In genomic region chr5:157602505-157602904, GRCh38 we compare ENCODE assay signal across 9 cellular contexts. TPM values are rescaled to one million over a fixed set of nuclear protein-coding genes. Genes with fewer than 3 reads are reported as not detected.
DNase-seq lines count a peak whose midpoint lies in the region; ATAC-seq, FAIRE-seq and TF ChIP-seq lines count a peak whose summit lies in the region.
"Had no signal": no experiment of that assay in that cellular context is flagged by ENCODE, and none has a peak within 500 bp of the region (broad histone marks: within the 10 kb centered on the region; RNA-seq: fewer than 3 reads in every experiment).

No MANE protein-coding gene starts in this region.

- peak overlapping the region; percentile 68 for H3K27ac ChIP-seq in CD4-positive, alpha-beta memory T cell (ENCODE audit: low read depth, low read length)
- H3K27ac ChIP-seq in small intestine (ENCODE audit: low read depth in 1 of 2, low read length in 1 of 2) = peak overlapping the region in 1 of 2 donors; percentile 66
- H3K27ac ChIP-seq in thyroid gland = no peak overlapping the region
- H3K27ac ChIP-seq: cardiac muscle cell had no signal

- no peaks in the 10 kb centered on the region for H3K9me3 ChIP-seq in CD4-positive, alpha-beta memory T cell (ENCODE audit: control insufficient read depth in 1 of 2, low read length in 2 of 2)
- H3K9me3 ChIP-seq in small intestine (ENCODE audit: control insufficient read depth, low read depth) (no peaks in the 10 kb centered on the region), thyroid gland (no peaks in the 10 kb centered on the region)

- POLR2A ChIA-PET in CD4-positive, alpha-beta memory T cell (lab: Charles Lee; ENCODE audit: partially characterized antibody) = interaction anchor here (1.0 kb wide), 1 partner anchor 61 kb away, joined by 5 read pairs; no protein-coding TSS in a partner anchor

- H3K4me1 ChIP-seq in CD4-positive, alpha-beta memory T cell (ENCODE audit: insufficient read depth, low read length) = peaks cover 89% of the 10 kb centered on the region
- H3K4me1 ChIP-seq in small intestine (ENCODE audit: control insufficient read depth in 2 of 2, insufficient read depth in 1 of 2, low read depth in 1 of 2, low read length in 1 of 2) (no peaks in the 10 kb centered on the region), thyroid gland (no peaks in the 10 kb centered on the region)

- peak; percentile 59 for ATAC-seq in GM21576 (IDR thresholded peaks at IDR 0.05; ENCODE audit: unreplicated experiment)
- peak; percentile 63 to 69 for ATAC-seq in activated naive CD4-positive, alpha-beta T cell treated with anti-CD3 and anti-CD28 coated beads, Interleukin-2, amount 50 U/mL, for 72 hours

- no peaks in the 10 kb centered on the region for H3K27me3 ChIP-seq in CD4-positive, alpha-beta memory T cell (ENCODE audit: insufficient read depth, low read length)
- H3K27me3 ChIP-seq in small intestine (ENCODE audit: control insufficient read depth in 2 of 2, insufficient read depth in 2 of 2, low read length in 2 of 2) (no peaks in the 10 kb centered on the region), thyroid gland (no peaks in the 10 kb centered on the region)
- H3K27me3 ChIP-seq: cardiac muscle cell had no signal

- WGBS in small intestine, 3 donors = 67 to 91% (median 80%) methylated on average over 4 of the region's 4 CpGs
- WGBS in thyroid gland, 2 donors = 85 to 86% methylated on average over 4 of the region's 4 CpGs

- no peak overlapping the region for H3K4me3 ChIP-seq in CD4-positive, alpha-beta memory T cell (ENCODE audit: low read length in 2 of 2)
- no peak overlapping the region for H3K4me3 ChIP-seq in small intestine (ENCODE audit: low read depth in 1 of 2, low read length in 2 of 2)
- H3K4me3 ChIP-seq in thyroid gland (replicated peaks in 1 of 3) = no peak overlapping the region
- H3K4me3 ChIP-seq: cardiac muscle cell had no signal

- intact Hi-C loops in CD4-positive, alpha-beta memory T cell (cut with micrococcal nuclease) = loop anchor here (2.0 kb wide), 2 partner anchors 28 to 48 kb away; partner anchors contain the start of gene ADAM19
- intact Hi-C loops in thyroid gland (cut with DNase I) = no loop called here

- H3K27ac Mint-ChIP-seq in CD4-positive, alpha-beta memory T cell = peak overlapping the region; percentile 84 to 96 (median 86)
- H3K27ac Mint-ChIP-seq in activated naive CD4-positive, alpha-beta T cell treated with anti-CD3 and anti-CD28 coated beads, Interleukin-2, amount 50 U/mL, for 72 hours = peak overlapping the region; percentile 77 to 95
- H3K27ac Mint-ChIP-seq in endothelial cell (ENCODE audit: unreplicated experiment) = no peak overlapping the region

- TF ChIP-seq CTCF in thyroid gland (IDR thresholded peaks at IDR 0.05) (no peak), endothelial cell (IDR thresholded peaks at IDR 0.05; ENCODE audit: unreplicated experiment) (no peak)

- no peak for TF ChIP-seq POLR2A in thyroid gland (IDR thresholded peaks at IDR 0.05)

- H3K36me3 ChIP-seq in CD4-positive, alpha-beta memory T cell (ENCODE audit: insufficient read depth, low read length) = no peaks in the 10 kb centered on the region
- H3K36me3 ChIP-seq in small intestine (ENCODE audit: control insufficient read depth in 2 of 2, insufficient read depth in 2 of 2, low read length in 2 of 2) (no peaks in the 10 kb centered on the region), thyroid gland (no peaks in the 10 kb centered on the region)
- H3K36me3 ChIP-seq: cardiac muscle cell had no signal

- H3K4me3 Mint-ChIP-seq in CD4-positive, alpha-beta memory T cell = peak overlapping the region in 7 of 8 donors; percentile 3 to 84 (median 25)
- no peak overlapping the region for H3K4me3 Mint-ChIP-seq in endothelial cell (ENCODE audit: unreplicated experiment)

- CTCF ChIA-PET in CD4-positive, alpha-beta memory T cell (lab: Charles Lee; ENCODE audit: partially characterized antibody) = no interaction called here

- H3K4me1 Mint-ChIP-seq in CD4-positive, alpha-beta memory T cell = peaks cover 43 to 69% (median 57%) of the 10 kb centered on the region in 4 donors
- H3K4me1 Mint-ChIP-seq in endothelial cell (ENCODE audit: unreplicated experiment) = no peaks in the 10 kb centered on the region

- H3K9me3 Mint-ChIP-seq in CD4-positive, alpha-beta memory T cell = no peaks in the 10 kb centered on the region
- peaks cover 0 to 3% of the 10 kb centered on the region in 2 donors for H3K9me3 Mint-ChIP-seq in activated naive CD4-positive, alpha-beta T cell treated with anti-CD3 and anti-CD28 coated beads, Interleukin-2, amount 50 U/mL, for 72 hours
- no peaks in the 10 kb centered on the region for H3K9me3 Mint-ChIP-seq in endothelial cell (ENCODE audit: unreplicated experiment)

- FAIRE-seq in small intestine (lab: Jason Lieb, UNC) = no peak

- H3K27me3 Mint-ChIP-seq in CD4-positive, alpha-beta memory T cell = no peaks in the 10 kb centered on the region
- no peaks in the 10 kb centered on the region for H3K27me3 Mint-ChIP-seq in endothelial cell (ENCODE audit: unreplicated experiment)

- no peaks in the 10 kb centered on the region for H3K36me3 Mint-ChIP-seq in CD4-positive, alpha-beta memory T cell
- peaks cover 0 to 20% of the 10 kb centered on the region in 2 donors for H3K36me3 Mint-ChIP-seq in activated naive CD4-positive, alpha-beta T cell treated with anti-CD3 and anti-CD28 coated beads, Interleukin-2, amount 50 U/mL, for 72 hours
- no peaks in the 10 kb centered on the region for H3K36me3 Mint-ChIP-seq in endothelial cell (ENCODE audit: low read depth, unreplicated experiment)

- DNase-seq in CD4-positive, alpha-beta memory T cell = peak in 3 of 5 donors; percentile 12 to 70 (median 17)
- DNase-seq in M059J (ENCODE audit: low read depth) (peak; percentile 79), NCI-H446 treated with DMSO at 0.1 percent for 48 hours (lab: John Stamatoyannopoulos, UW) (no peak), small intestine (no peak), thyroid gland (no peak), endothelial cell (ENCODE audit: low spot score) (no peak)
- DNase-seq in activated naive CD4-positive, alpha-beta T cell treated with anti-CD3 and anti-CD28 coated beads, Interleukin-2, amount 50 U/mL, for 72 hours (ENCODE audit: low spot score in 2 of 2) = peak; percentile 43 to 70

RNA-seq across cellular contexts. Expression of gene ADAM19, which starts 26.9 kb away (rescaled TPM):
- total RNA-seq in CD4-positive, alpha-beta memory T cell = 10 to 100 TPM; 31.5 to 33.9 TPM
- polyA plus RNA-seq in CD4-positive, alpha-beta memory T cell = 10 to 100 TPM in 1 of 2 donors, 1 to 10 TPM in 1; 1.9 to 24.4 TPM
- 38.4 and 57.2 TPM in 2 replicates for total RNA-seq in M059J (2014; rRNA removed; shearing (Covaris generic))
- 10 to 100 TPM in 1 of 2 donors, 1 to 10 TPM in 1; 9.5 to 85.9 TPM for total RNA-seq in activated naive CD4-positive, alpha-beta T cell treated with anti-CD3 and anti-CD28 coated beads, Interleukin-2, amount 50 U/mL, for 72 hours
- polyA plus RNA-seq in small intestine = 1 to 10 TPM in 1 of 3 donors, under 1 TPM in 2; 0.67 to 3.6 (median 0.81) TPM
- total RNA-seq in thyroid gland (10 to 100 TPM in 2 of 4 donors, 1 to 10 TPM in 2; 6.4 to 15.2 (median 10.0) TPM), endothelial cell (ENCODE audit: unreplicated experiment) (176 TPM)

RNA-seq across cellular contexts. Expression of gene SOX30, which starts 49.7 kb away (rescaled TPM):
- under 1 TPM; 0.14 to 0.15 TPM for total RNA-seq in CD4-positive, alpha-beta memory T cell
- polyA plus RNA-seq in CD4-positive, alpha-beta memory T cell = under 1 TPM; 0.52 to 0.53 TPM
- 0.12 and 0.22 TPM in 2 replicates for total RNA-seq in M059J (2014; rRNA removed; shearing (Covaris generic))
- under 1 TPM in 1 of 2 donors, not detected in 1; 0.14 TPM for total RNA-seq in activated naive CD4-positive, alpha-beta T cell treated with anti-CD3 and anti-CD28 coated beads, Interleukin-2, amount 50 U/mL, for 72 hours
- polyA plus RNA-seq in small intestine = under 1 TPM in 2 of 3 donors, not detected in 1; 0.15 to 0.22 TPM
- total RNA-seq in thyroid gland = under 1 TPM in 2 of 4 donors, not detected in 2; 0.11 to 0.27 TPM
- total RNA-seq in endothelial cell (ENCODE audit: unreplicated experiment) = 0.15 TPM
- total RNA-seq: cardiac muscle cell had no signal
- polyA plus RNA-seq: cardiac muscle cell had no signal

Comparison
In these comparisons a context has a peak if more than half of its experiments do, and no peak if none do; other contexts are left out.
1. DNase-seq: peak in CD4-positive, alpha-beta memory T cell (3 of 5), M059J (single experiment) and activated naive CD4-positive, alpha-beta T cell treated with anti-CD3 and anti-CD28 coated beads, Interleukin-2, amount 50 U/mL, for 72 hours (2 of 2); none in NCI-H446 treated with DMSO at 0.1 percent for 48 hours (single experiment), small intestine (single experiment), thyroid gland (0 of 2) and endothelial cell (single experiment).